Comparison of ENCODE assay signal across 13 cellular contexts in the genomic region with DNA sequence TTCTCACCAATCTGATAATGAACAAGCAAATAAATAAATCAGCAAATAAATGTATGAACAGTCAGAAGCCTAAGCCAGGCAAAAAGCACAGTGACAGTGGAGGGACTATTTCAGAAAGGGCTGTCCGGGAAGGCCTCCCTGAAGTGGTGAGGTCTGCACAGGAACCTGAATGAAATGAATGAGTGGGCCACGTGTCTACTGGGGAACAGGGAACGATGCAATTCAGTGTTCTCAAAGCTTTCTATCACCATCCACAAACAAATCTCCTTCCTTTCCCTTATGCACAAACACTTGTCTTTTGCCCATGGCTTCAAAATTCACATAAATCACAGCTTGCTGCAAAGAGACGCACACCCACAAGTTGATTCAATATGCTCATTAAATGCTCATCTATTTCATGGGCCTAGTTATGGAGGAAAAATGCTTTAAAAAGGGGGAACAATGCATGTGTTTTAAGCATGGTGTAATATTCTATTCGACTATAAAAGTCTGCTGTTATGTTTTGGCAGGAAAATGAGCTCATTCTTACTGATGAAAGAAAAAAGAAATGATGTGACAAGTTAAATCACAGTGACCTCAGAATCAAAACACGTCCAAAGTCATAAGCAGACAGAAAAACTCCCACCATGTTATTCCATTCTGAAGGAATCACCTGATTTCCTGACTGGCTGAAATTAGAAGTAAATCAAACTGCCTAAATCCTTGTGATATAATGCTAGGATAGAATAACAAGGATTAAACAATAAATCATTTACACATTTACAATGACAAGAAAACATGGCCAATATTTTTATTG. TPM values are rescaled to one million over a fixed set of nuclear protein-coding genes. Genes with fewer than 3 reads are reported as not detected.
DNase-seq lines count a peak whose midpoint lies in the region; ATAC-seq and TF ChIP-seq lines count a peak whose summit lies in the region.
"Had no signal": no experiment of that assay in that cellular context is flagged by ENCODE, and none has a peak within 500 bp of the region (broad histone marks: within the 10 kb centered on the region; RNA-seq: fewer than 3 reads in every experiment).

No MANE protein-coding gene starts in this region.

- H3K9me3 ChIP-seq in left lung = no peaks in the 10 kb centered on the region
- no peaks in the 10 kb centered on the region for H3K9me3 ChIP-seq in testis

- H3K4me3 ChIP-seq in brain microvascular endothelial cell (ENCODE audit: low read depth, low read length) (no peak overlapping the region), left lung (no peak overlapping the region), testis (no peak overlapping the region)
- H3K4me3 ChIP-seq: GM12878 had no signal

- H3K4me1 ChIP-seq in left lung (peaks cover 5 to 21% of the 10 kb centered on the region in 2 donors), testis (peaks cover 7% of the 10 kb centered on the region)

- no peak for TF ChIP-seq POLR2A in testis (IDR thresholded peaks at IDR 0.05)

- no peaks in the 10 kb centered on the region for H3K9me3 Mint-ChIP-seq in activated CD8-positive, alpha-beta T cell treated with anti-CD3 and anti-CD28 coated beads for 36 hours
- no peaks in the 10 kb centered on the region for H3K9me3 Mint-ChIP-seq in activated CD8-positive, alpha-beta T cell treated with anti-CD3 and anti-CD28 coated beads, Interleukin-2, amount 10 ng/mL, durations not matched to agents 7 days and 5 days (ENCODE audit: insufficient read depth)

- WGBS in testis, 2 donors = 79 to 80% methylated on average over 6 of the region's 6 CpGs

- H3K27me3 ChIP-seq in brain microvascular endothelial cell (replicated peaks) = no peaks in the 10 kb centered on the region
- H3K27me3 ChIP-seq in left lung = no peaks in the 10 kb centered on the region
- H3K27me3 ChIP-seq in testis = no peaks in the 10 kb centered on the region

- H3K4me1 Mint-ChIP-seq in activated CD8-positive, alpha-beta T cell treated with anti-CD3 and anti-CD28 coated beads for 36 hours (ENCODE audit: low read depth) = peaks cover 20% of the 10 kb centered on the region
- peaks cover 5% of the 10 kb centered on the region for H3K4me1 Mint-ChIP-seq in activated CD8-positive, alpha-beta T cell treated with anti-CD3 and anti-CD28 coated beads, Interleukin-2, amount 10 ng/mL, durations not matched to agents 7 days and 5 days (ENCODE audit: low read depth)

- DNase-seq in activated CD8-positive, alpha-beta T cell treated with anti-CD3 and anti-CD28 coated beads for 36 hours = no peak
- DNase-seq in activated CD8-positive, alpha-beta T cell treated with anti-CD3 and anti-CD28 coated beads, Interleukin-2, amount 10 ng/mL, durations not matched to agents 7 days and 5 days = no peak
- DNase-seq in brain microvascular endothelial cell (no peak), left lung (no peak), testis (no peak), HuH-7.5 (ENCODE audit: low spot score) (no peak), NCI-H2171 treated with DMSO at 0.1 percent for 48 hours (lab: John Stamatoyannopoulos, UW) (no peak), NCI-H82 treated with DMSO at 0.1 percent for 48 hours (lab: John Stamatoyannopoulos, UW; ENCODE audit: unreplicated experiment) (no peak)
- DNase-seq: activated CD4-positive, alpha-beta T cell treated with anti-CD3 and anti-CD28 coated beads for 4 hours; anterior cingulate cortex; NCI-H526; retina had no signal

- H3K36me3 ChIP-seq in brain microvascular endothelial cell (replicated peaks) (peaks cover 46% of the 10 kb centered on the region), left lung (peaks cover 0 to 65% of the 10 kb centered on the region in 2 donors), testis (ENCODE audit: low read depth, missing control alignments) (no peaks in the 10 kb centered on the region)

- no peak for ATAC-seq in activated CD8-positive, alpha-beta T cell treated with anti-CD3 and anti-CD28 coated beads for 36 hours
- ATAC-seq in activated CD8-positive, alpha-beta T cell treated with anti-CD3 and anti-CD28 coated beads, Interleukin-2, amount 10 ng/mL, durations not matched to agents 7 days and 5 days = no peak
- no peak for ATAC-seq in left lung
- ATAC-seq: GM12878 had no signal

- TF ChIP-seq CTCF in activated CD8-positive, alpha-beta T cell treated with anti-CD3 and anti-CD28 coated beads for 36 hours (IDR thresholded peaks at IDR 0.05) = no peak
- no peak for TF ChIP-seq CTCF in brain microvascular endothelial cell (IDR thresholded peaks at IDR 0.05; ENCODE audit: low read depth, low read length, missing control alignments)
- TF ChIP-seq CTCF in left lung (IDR thresholded peaks at IDR 0.05) = no peak
- no peak for TF ChIP-seq CTCF in testis (IDR thresholded peaks at IDR 0.05)

- CTCF ChIA-PET in activated CD8-positive, alpha-beta T cell treated with anti-CD3 and anti-CD28 coated beads for 36 hours (lab: Charles Lee) = interaction anchor here (1.4 kb wide), 1 partner anchor 229 kb away, joined by 3 read pairs; no protein-coding TSS in a partner anchor
- CTCF ChIA-PET in activated CD8-positive, alpha-beta T cell treated with anti-CD3 and anti-CD28 coated beads, Interleukin-2, amount 10 ng/mL, durations not matched to agents 7 days and 5 days (lab: Charles Lee) = no interaction called here

- H3K27ac Mint-ChIP-seq in activated CD8-positive, alpha-beta T cell treated with anti-CD3 and anti-CD28 coated beads for 36 hours = peak overlapping the region; percentile 61
- no peak overlapping the region for H3K27ac Mint-ChIP-seq in activated CD8-positive, alpha-beta T cell treated with anti-CD3 and anti-CD28 coated beads, Interleukin-2, amount 10 ng/mL, durations not matched to agents 7 days and 5 days

- in situ Hi-C loops in brain microvascular endothelial cell (cut with HindIII; ENCODE audit: low pct_ligation_motif_present, low sequenced_read_pairs) = no loop called here

- intact Hi-C loops in activated CD8-positive, alpha-beta T cell treated with anti-CD3 and anti-CD28 coated beads for 36 hours (cut with micrococcal nuclease) = no loop called here
- intact Hi-C loops in left lung (cut with DNase I) = no loop called here
- intact Hi-C loops in testis (cut with DNase I; ENCODE audit: low total_unique reads) = no loop called here

- H3K27me3 Mint-ChIP-seq in activated CD8-positive, alpha-beta T cell treated with anti-CD3 and anti-CD28 coated beads for 36 hours = no peaks in the 10 kb centered on the region
- no peaks in the 10 kb centered on the region for H3K27me3 Mint-ChIP-seq in activated CD8-positive, alpha-beta T cell treated with anti-CD3 and anti-CD28 coated beads, Interleukin-2, amount 10 ng/mL, durations not matched to agents 7 days and 5 days (ENCODE audit: low read depth)

- peaks cover 53% of the 10 kb centered on the region for H3K36me3 Mint-ChIP-seq in activated CD8-positive, alpha-beta T cell treated with anti-CD3 and anti-CD28 coated beads for 36 hours (ENCODE audit: low read depth)
- peaks cover 50% of the 10 kb centered on the region for H3K36me3 Mint-ChIP-seq in activated CD8-positive, alpha-beta T cell treated with anti-CD3 and anti-CD28 coated beads, Interleukin-2, amount 10 ng/mL, durations not matched to agents 7 days and 5 days (ENCODE audit: low read depth)

- no peak overlapping the region for H3K4me3 Mint-ChIP-seq in activated CD8-positive, alpha-beta T cell treated with anti-CD3 and anti-CD28 coated beads for 36 hours
- H3K4me3 Mint-ChIP-seq in activated CD8-positive, alpha-beta T cell treated with anti-CD3 and anti-CD28 coated beads, Interleukin-2, amount 10 ng/mL, durations not matched to agents 7 days and 5 days = no peak overlapping the region

- POLR2A ChIA-PET in activated CD8-positive, alpha-beta T cell treated with anti-CD3 and anti-CD28 coated beads for 36 hours (lab: Charles Lee) = interaction anchor here (1.4 kb wide), 1 partner anchor 15 kb away, joined by 3 read pairs; no protein-coding TSS in a partner anchor
- POLR2A ChIA-PET in activated CD8-positive, alpha-beta T cell treated with anti-CD3 and anti-CD28 coated beads, Interleukin-2, amount 10 ng/mL, durations not matched to agents 7 days and 5 days (lab: Charles Lee) = no interaction called here

- H3K27ac ChIP-seq in brain microvascular endothelial cell (peak overlapping the region; percentile 47), left lung (peak overlapping the region; percentile 72 to 87), testis (peak overlapping the region; percentile 59 to 81)

RNA-seq across cellular contexts. Expression of gene URB1, which starts 21.6 kb away (rescaled TPM):
- 10 to 100 TPM; 30.9 to 31.8 TPM for total RNA-seq in activated CD8-positive, alpha-beta T cell treated with anti-CD3 and anti-CD28 coated beads for 36 hours
- total RNA-seq in activated CD8-positive, alpha-beta T cell treated with anti-CD3 and anti-CD28 coated beads, Interleukin-2, amount 10 ng/mL, durations not matched to agents 7 days and 5 days = 10 to 100 TPM; 17.4 to 19.4 TPM
- 10 to 100 TPM; 13.7 to 15.7 TPM for total RNA-seq in left lung
- total RNA-seq in testis = 10 to 100 TPM; 38.8 to 41.4 TPM
- 16.6 TPM for polyA plus RNA-seq in testis (ENCODE audit: insufficient read depth, low read depth, low replicate concordance)

RNA-seq across cellular contexts. Expression of gene EVA1C, which starts 41.3 kb away (rescaled TPM):
- total RNA-seq in activated CD8-positive, alpha-beta T cell treated with anti-CD3 and anti-CD28 coated beads for 36 hours = 10 to 100 TPM; 11.1 to 13.7 TPM
- 1 to 10 TPM; 3.0 to 3.5 TPM for total RNA-seq in activated CD8-positive, alpha-beta T cell treated with anti-CD3 and anti-CD28 coated beads, Interleukin-2, amount 10 ng/mL, durations not matched to agents 7 days and 5 days
- 10 to 100 TPM; 21.8 to 29.8 TPM for total RNA-seq in left lung
- 10 to 100 TPM; 28.4 to 44.2 TPM for total RNA-seq in testis
- polyA plus RNA-seq in testis (ENCODE audit: insufficient read depth, low read depth, low replicate concordance) = 47.0 TPM
- total RNA-seq: GM12878 had no signal
